ENCODE assay signal across 15 cellular contexts in genomic region chr13:37960427-37960826, GRCh38.
DNase-seq lines count a peak whose midpoint lies in the region; ATAC-seq and TF ChIP-seq lines count a peak whose summit lies in the region.
"Had no signal": no experiment of that assay in that cellular context is flagged by ENCODE, and none has a peak within 500 bp of the region (broad histone marks: within the 10 kb centered on the region; RNA-seq: fewer than 3 reads in every experiment).

No MANE protein-coding gene starts in this region.

- H3K4me1 Mint-ChIP-seq in stimulated activated naive CD8-positive, alpha-beta T cell treated with anti-CD3 and anti-CD28 coated beads, Interleukin-15, amount 100 ng/mL, for 72 hours = no peaks in the 10 kb centered on the region

- DNase-seq in erythroblast (lab: John Stamatoyannopoulos, UW) = peak; percentile 53 to 60
- no peak for DNase-seq in stimulated activated naive CD8-positive, alpha-beta T cell treated with anti-CD3 and anti-CD28 coated beads, Interleukin-15, amount 100 ng/mL, for 72 hours
- no peak for DNase-seq in T-helper 1 cell
- no peak for DNase-seq in sigmoid colon
- DNase-seq in NOMO-1 treated with dmso at 0.1 percent for 144 hours (lab: John Stamatoyannopoulos, UW; ENCODE audit: unreplicated experiment) = no peak
- DNase-seq: C1 segment of cervical spinal cord; dorsolateral prefrontal cortex; NCI-H1930; stimulated activated CD4-positive, alpha-beta T cell treated with anti-CD3 and anti-CD28 coated beads, Interleukin-1b, Interleukin-23, amount 100 ng/mL, for 48 hours; stimulated activated naive CD4-positive, alpha-beta T cell had no signal

- H3K9me3 ChIP-seq in DOHH2 (ENCODE audit: control insufficient read depth, insufficient read depth, low read length) = no peaks in the 10 kb centered on the region
- no peaks in the 10 kb centered on the region for H3K9me3 ChIP-seq in OCI-LY1 (ENCODE audit: low read length)
- H3K9me3 ChIP-seq in sigmoid colon = no peaks in the 10 kb centered on the region

- intact Hi-C loops in sigmoid colon (cut with DNase I) = no loop called here

- ATAC-seq in stimulated activated naive CD8-positive, alpha-beta T cell treated with anti-CD3 and anti-CD28 coated beads, Interleukin-15, amount 100 ng/mL, for 72 hours = no peak

- TF ChIP-seq POLR2A in erythroblast (IDR thresholded peaks at IDR 0.05; ENCODE audit: low read length) = no peak
- no peak for TF ChIP-seq POLR2A in sigmoid colon (IDR thresholded peaks at IDR 0.05)

- no peaks in the 10 kb centered on the region for H4K20me1 ChIP-seq in DOHH2 (ENCODE audit: control insufficient read depth, insufficient read depth, low read depth, low read length)
- no peaks in the 10 kb centered on the region for H4K20me1 ChIP-seq in OCI-LY1 (ENCODE audit: insufficient read depth, low read length)

- no peaks in the 10 kb centered on the region for H3K27me3 ChIP-seq in DOHH2 (ENCODE audit: control insufficient read depth, low read length)
- H3K27me3 ChIP-seq in OCI-LY1 (ENCODE audit: insufficient read depth, low read length) = no peaks in the 10 kb centered on the region
- no peaks in the 10 kb centered on the region for H3K27me3 ChIP-seq in sigmoid colon
- H3K27me3 ChIP-seq: dorsolateral prefrontal cortex had no signal

- no peaks in the 10 kb centered on the region for H3K9me3 Mint-ChIP-seq in stimulated activated naive CD8-positive, alpha-beta T cell treated with anti-CD3 and anti-CD28 coated beads, Interleukin-15, amount 100 ng/mL, for 72 hours

- H3K9me2 ChIP-seq in DOHH2 (replicated peaks; ENCODE audit: control insufficient read depth, low read length) (no peaks in the 10 kb centered on the region), OCI-LY1 (ENCODE audit: low read depth, low read length) (no peaks in the 10 kb centered on the region)

- H3K4me3 Mint-ChIP-seq in stimulated activated naive CD8-positive, alpha-beta T cell treated with anti-CD3 and anti-CD28 coated beads, Interleukin-15, amount 100 ng/mL, for 72 hours = no peak overlapping the region
- H3K4me3 Mint-ChIP-seq: activated naive CD8-positive, alpha-beta T cell had no signal

- 45 to 83% methylated on average over 1 of the region's 1 CpG for WGBS in sigmoid colon, 2 donors

- H3K4me1 ChIP-seq in DOHH2 (ENCODE audit: control insufficient read depth, low read length) (no peaks in the 10 kb centered on the region), OCI-LY1 (ENCODE audit: insufficient read depth, low read length, severe bottlenecking) (no peaks in the 10 kb centered on the region), sigmoid colon (no peaks in the 10 kb centered on the region)
- H3K4me1 ChIP-seq: parathyroid adenoma had no signal

- H3K9ac ChIP-seq in OCI-LY1 (ENCODE audit: low read length) = no peak overlapping the region
- H3K9ac ChIP-seq: parathyroid adenoma had no signal

- H3K4me3 ChIP-seq in DOHH2 (ENCODE audit: low read length) (no peak overlapping the region), OCI-LY1 (ENCODE audit: low read depth, low read length, poor library complexity, severe bottlenecking) (no peak overlapping the region), sigmoid colon (no peak overlapping the region)
- H3K4me3 ChIP-seq: dorsolateral prefrontal cortex had no signal

- H3K79me2 ChIP-seq in DOHH2 (ENCODE audit: control insufficient read depth, low read length) = no peaks in the 10 kb centered on the region
- no peaks in the 10 kb centered on the region for H3K79me2 ChIP-seq in OCI-LY1 (ENCODE audit: insufficient read depth, low read length)
- H3K79me2 ChIP-seq: parathyroid adenoma had no signal

- TF ChIP-seq CTCF in 22Rv1 (IDR thresholded peaks at IDR 0.05) = peak; percentile 74
- peak; percentile 41 for TF ChIP-seq CTCF in DOHH2 (IDR thresholded peaks at IDR 0.05; ENCODE audit: low read depth, low read length, poor library complexity, severe bottlenecking)
- peak; percentile 45 for TF ChIP-seq CTCF in OCI-LY1 (IDR thresholded peaks at IDR 0.05; ENCODE audit: low read length)
- TF ChIP-seq CTCF in sigmoid colon (IDR thresholded peaks at IDR 0.05) = no peak

- TF ChIP-seq EP300 in sigmoid colon (IDR thresholded peaks at IDR 0.05) = no peak

- H2AFZ ChIP-seq in OCI-LY1 (ENCODE audit: low read length) = no peak overlapping the region
- H2AFZ ChIP-seq: parathyroid adenoma had no signal

- H3K27ac ChIP-seq in 22Rv1 (no peak overlapping the region), DOHH2 (ENCODE audit: low read depth, low read length) (no peak overlapping the region), OCI-LY1 (ENCODE audit: low read depth, low read length, poor library complexity, severe bottlenecking) (no peak overlapping the region), sigmoid colon (no peak overlapping the region)
- H3K27ac ChIP-seq: dorsolateral prefrontal cortex, parathyroid adenoma had no signal

- H3K27me3 Mint-ChIP-seq in stimulated activated naive CD8-positive, alpha-beta T cell treated with anti-CD3 and anti-CD28 coated beads, Interleukin-15, amount 100 ng/mL, for 72 hours = no peaks in the 10 kb centered on the region
- H3K27me3 Mint-ChIP-seq: activated naive CD8-positive, alpha-beta T cell had no signal

- no peaks in the 10 kb centered on the region for H3K36me3 ChIP-seq in DOHH2 (ENCODE audit: control insufficient read depth, low read length)
- H3K36me3 ChIP-seq in OCI-LY1 (ENCODE audit: insufficient read depth, low read length) = no peaks in the 10 kb centered on the region
- no peaks in the 10 kb centered on the region for H3K36me3 ChIP-seq in sigmoid colon

- H3K4me2 ChIP-seq in DOHH2 (ENCODE audit: low read length) (no peak overlapping the region), OCI-LY1 (ENCODE audit: low read length) (no peak overlapping the region)

- H3K27ac Mint-ChIP-seq in stimulated activated naive CD8-positive, alpha-beta T cell treated with anti-CD3 and anti-CD28 coated beads, Interleukin-15, amount 100 ng/mL, for 72 hours = no peak overlapping the region
- H3K27ac Mint-ChIP-seq: activated naive CD8-positive, alpha-beta T cell had no signal

- H3F3A ChIP-seq in DOHH2 (ENCODE audit: control insufficient read depth, insufficient read depth) = no peaks in the 10 kb centered on the region
- no peaks in the 10 kb centered on the region for H3F3A ChIP-seq in OCI-LY1 (ENCODE audit: insufficient read depth, low read length)

Comparison
In these comparisons a context has a peak if more than half of its experiments do, and no peak if none do; other contexts are left out.
1. CTCF ChIP-seq: peak in 22Rv1 (single experiment), DOHH2 (single experiment) and OCI-LY1 (single experiment); none in sigmoid colon (0 of 4).
2. DNase-seq: peak in erythroblast (2 of 2); none in stimulated activated naive CD8-positive, alpha-beta T cell treated with anti-CD3 and anti-CD28 coated beads, Interleukin-15, amount 100 ng/mL, for 72 hours (0 of 2), T-helper 1 cell (0 of 5), sigmoid colon (single experiment) and NOMO-1 treated with dmso at 0.1 percent for 144 hours (single experiment).